ENCODE assay signal across 16 cellular contexts in the genomic region with DNA sequence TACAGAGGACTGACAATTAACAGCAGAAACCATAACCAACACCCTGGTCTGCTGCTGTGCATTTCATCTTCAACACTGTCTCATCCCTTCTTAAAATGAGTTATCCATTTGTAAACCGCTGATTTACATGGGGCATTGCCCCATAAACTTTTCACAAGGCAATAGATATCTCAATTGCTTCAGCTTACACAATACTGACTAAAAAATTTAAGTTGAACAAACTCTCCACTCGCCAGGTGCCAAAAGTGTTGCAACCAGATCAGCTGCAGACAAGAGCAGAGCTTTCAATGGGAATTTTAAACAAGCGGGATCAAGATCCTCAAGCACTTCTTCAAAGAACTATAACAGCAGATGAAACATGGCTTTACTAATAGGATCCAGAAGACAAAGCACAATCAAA.
"Had no signal": no experiment of that assay in that cellular context is flagged by ENCODE, and none has a peak within 500 bp of the region (broad histone marks: within the 10 kb centered on the region; RNA-seq: fewer than 3 reads in every experiment).

No MANE protein-coding gene starts in this region.

- H3K27me3 ChIP-seq: testis, upper lobe of right lung had no signal

- H3K9me3 ChIP-seq: mucosa of descending colon, testis, upper lobe of right lung had no signal

- H3K27ac ChIP-seq: testis, upper lobe of right lung had no signal

- H3K9me3 Mint-ChIP-seq: endodermal cell had no signal

- H3K27me3 Mint-ChIP-seq: activated naive CD4-positive, alpha-beta T cell treated with anti-CD3 and anti-CD28 coated beads, Interleukin-2, amount 50 U/mL, for 24 hours; activated T-cell treated with anti-CD3 and anti-CD28 coated beads, Interleukin-2, amount 50 U/mL, for 24 hours; brain; stimulated activated naive CD8-positive, alpha-beta T cell treated with anti-CD3 and anti-CD28 coated beads, Interleukin-15, amount 100 ng/mL, for 72 hours had no signal

- ATAC-seq: mucosa of descending colon; natural killer cell; stimulated activated naive CD8-positive, alpha-beta T cell treated with anti-CD3 and anti-CD28 coated beads, Interleukin-15, amount 100 ng/mL, for 72 hours; upper lobe of right lung had no signal

- H3K4me3 ChIP-seq: mucosa of descending colon, testis, upper lobe of right lung had no signal

- H3K4me3 Mint-ChIP-seq: activated naive CD4-positive, alpha-beta T cell treated with anti-CD3 and anti-CD28 coated beads, Interleukin-2, amount 50 U/mL, for 24 hours; activated T-cell treated with anti-CD3 and anti-CD28 coated beads, Interleukin-2, amount 50 U/mL, for 24 hours; brain; endodermal cell; natural killer cell; stimulated activated naive CD8-positive, alpha-beta T cell treated with anti-CD3 and anti-CD28 coated beads, Interleukin-15, amount 100 ng/mL, for 72 hours had no signal

- H3K27ac Mint-ChIP-seq: activated naive CD4-positive, alpha-beta T cell treated with anti-CD3 and anti-CD28 coated beads, Interleukin-2, amount 50 U/mL, for 24 hours; activated T-cell treated with anti-CD3 and anti-CD28 coated beads, Interleukin-2, amount 50 U/mL, for 24 hours; brain; endodermal cell; natural killer cell had no signal

- H3K36me3 ChIP-seq: upper lobe of right lung had no signal

- DNase-seq: activated effector memory CD4-positive, alpha-beta T cell treated with Interleukin-2 at 50 U/mL for 16 hours; activated T-cell treated with anti-CD3 and anti-CD28 coated beads, Interleukin-2, amount 50 U/mL, for 24 hours; amygdala; cerebellar nuclear complex; endodermal cell; hippocampal formation; mucosa of descending colon; natural killer cell; occipital lobe; stimulated activated CD4-positive, alpha-beta T cell treated with anti-CD3 and anti-CD28 coated beads, Interleukin-4, amount 100 ng/mL, for 1 hour; stimulated activated CD8-positive, alpha-beta memory T cell treated with anti-CD3 and anti-CD28 coated beads, Interleukin-4, amount 100 ng/mL, for 48 hours; stimulated activated naive CD8-positive, alpha-beta T cell treated with anti-CD3 and anti-CD28 coated beads, Interleukin-15, amount 100 ng/mL, for 72 hours; testis; upper lobe of right lung had no signal

- H3K4me1 ChIP-seq: testis, upper lobe of right lung had no signal

- H3K4me1 Mint-ChIP-seq: activated naive CD4-positive, alpha-beta T cell treated with anti-CD3 and anti-CD28 coated beads, Interleukin-2, amount 50 U/mL, for 24 hours; brain; endodermal cell; natural killer cell; stimulated activated naive CD8-positive, alpha-beta T cell treated with anti-CD3 and anti-CD28 coated beads, Interleukin-15, amount 100 ng/mL, for 72 hours had no signal

- H3K36me3 Mint-ChIP-seq: natural killer cell had no signal
